8 cellular contexts compared by ENCODE assay signal in the genomic region with DNA sequence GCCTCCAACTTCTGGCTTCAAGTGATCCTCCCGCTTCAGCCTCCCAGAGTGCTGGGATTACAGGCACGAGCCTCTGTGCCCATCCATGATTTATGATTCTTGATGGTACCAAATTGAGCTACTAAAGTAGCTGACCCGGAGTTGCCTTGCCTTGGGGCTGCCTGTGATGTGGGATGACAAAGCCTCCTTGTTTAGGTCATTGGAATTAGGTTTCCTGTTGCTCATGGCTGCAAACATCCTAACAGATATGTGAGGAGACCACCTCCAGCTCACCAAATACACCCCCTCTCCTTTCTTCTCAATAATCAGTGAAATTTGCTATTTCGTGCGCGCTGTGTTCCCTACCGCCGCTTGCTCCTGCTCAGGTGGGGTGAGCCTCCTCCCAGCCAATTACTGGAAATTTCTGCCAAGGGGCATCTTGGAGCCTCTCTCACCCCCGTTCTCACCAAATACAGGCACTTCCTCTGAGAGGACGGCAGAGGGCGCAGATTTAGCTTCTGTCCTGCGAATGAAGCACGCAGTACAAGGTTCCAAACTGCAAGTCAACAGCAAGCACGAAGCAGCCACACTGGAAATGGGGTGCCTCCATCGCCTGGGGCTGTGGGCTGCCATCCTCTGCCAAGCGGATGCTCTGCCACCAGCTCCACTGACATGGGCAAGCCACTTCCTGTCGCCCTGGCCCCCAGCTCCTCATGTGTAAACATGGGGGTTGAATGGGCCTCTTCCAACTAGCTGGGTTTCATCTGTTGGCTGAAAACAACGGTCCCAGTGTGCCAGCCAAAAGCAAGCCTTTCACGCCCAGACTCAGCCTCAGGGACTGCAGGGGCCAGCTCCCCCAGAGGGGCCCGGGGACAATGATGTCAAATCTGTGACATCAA.
DNase-seq lines count a peak whose midpoint lies in the region; ATAC-seq and TF ChIP-seq lines count a peak whose summit lies in the region.

No MANE protein-coding gene starts in this region.

- no peak overlapping the region for H3K4me3 ChIP-seq in adrenal gland
- no peak overlapping the region for H3K4me3 ChIP-seq in heart right ventricle
- no peak overlapping the region for H3K4me3 ChIP-seq in aorta (ENCODE audit: low read length in 2 of 2)

- no peaks in the 10 kb centered on the region for H3K9me3 ChIP-seq in adrenal gland (replicated peaks in 1 of 3)
- H3K9me3 ChIP-seq in heart right ventricle, result no peaks in the 10 kb centered on the region
- H3K9me3 ChIP-seq in aorta (ENCODE audit: control insufficient read depth, low read length), result no peaks in the 10 kb centered on the region

- DNase-seq in NCI-H1436 (lab: John Stamatoyannopoulos, UW) (peak; percentile 58), NCI-H1436 treated with DMSO at 0.1 percent for 48 hours (lab: John Stamatoyannopoulos, UW) (no peak), M059J (ENCODE audit: low read depth) (peak; percentile 81), T-helper 1 cell (peak; percentile 45 to 93 (median 61)), adrenal gland (peak; percentile 48 to 77 (median 73)), heart right ventricle (peak; percentile 38 to 67), pulmonary artery endothelial cell (ENCODE audit: low read depth, low spot score) (peak; percentile 63), aorta (peak; percentile 64 to 78)

- TF ChIP-seq CTCF in adrenal gland (IDR thresholded peaks at IDR 0.05) (peak; percentile 62 to 89 (median 79)), heart right ventricle (IDR thresholded peaks at IDR 0.05) (peak; percentile 74 to 90 (median 83))

- H3K36me3 ChIP-seq in adrenal gland (replicated peaks in 1 of 2), result no peaks in the 10 kb centered on the region
- no peaks in the 10 kb centered on the region for H3K36me3 ChIP-seq in heart right ventricle
- H3K36me3 ChIP-seq in aorta (ENCODE audit: control insufficient read depth in 1 of 2, insufficient read depth in 2 of 2, low read length in 1 of 2), result no peaks in the 10 kb centered on the region

- 15 to 27% (median 18%) methylated on average over 12 to 20 of the region's 20 CpGs for WGBS in adrenal gland, 4 donors
- WGBS in heart right ventricle, 2 donors, result 26 to 27% methylated on average over 20 of the region's 20 CpGs
- 28 to 31% methylated on average over 20 of the region's 20 CpGs for WGBS in aorta, 2 donors

- no peak for TF ChIP-seq POLR2A in adrenal gland (IDR thresholded peaks at IDR 0.05)

- ATAC-seq in heart right ventricle (peak; percentile 34 to 75 (median 66)), aorta (ENCODE audit: low FRiP score) (peak; percentile 69)

- H3K27me3 ChIP-seq in adrenal gland, result no peaks in the 10 kb centered on the region
- no peaks in the 10 kb centered on the region for H3K27me3 ChIP-seq in heart right ventricle
- no peaks in the 10 kb centered on the region for H3K27me3 ChIP-seq in aorta (ENCODE audit: control insufficient read depth in 1 of 2, insufficient read depth in 2 of 2, low read length in 1 of 2)

- peaks cover 0 to 6% of the 10 kb centered on the region in 2 donors for H3K4me1 ChIP-seq in adrenal gland (replicated peaks in 1 of 2)
- H3K4me1 ChIP-seq in heart right ventricle, result peaks cover 9 to 33% (median 27%) of the 10 kb centered on the region in 9 donors
- peaks cover 0 to 4% of the 10 kb centered on the region in 2 donors for H3K4me1 ChIP-seq in aorta (ENCODE audit: control insufficient read depth in 1 of 2, insufficient read depth in 2 of 2, low read length in 2 of 2)

- intact Hi-C loops in adrenal gland (cut with DNase I), result loop anchor here (2.0 to 5.0 kb wide), 2 partner anchors 100 to 102 kb away; a partner anchor contains a TSS
- intact Hi-C loops in heart right ventricle (cut with DNase I), result loop anchor here in 7 of 10 donors (1.0 to 10.0 kb wide), 3 partner anchors 68 to 102 kb away; no protein-coding TSS in a partner anchor
- intact Hi-C loops in aorta (cut with DNase I), result loop anchor here (1.0 to 5.0 kb wide), 4 partner anchors 55 to 145 kb away; no protein-coding TSS in a partner anchor

- H3K27ac ChIP-seq in adrenal gland, result no peak overlapping the region
- peak overlapping the region in 5 of 10 donors; percentile 46 to 66 (median 62) for H3K27ac ChIP-seq in heart right ventricle
- no peak overlapping the region for H3K27ac ChIP-seq in aorta (ENCODE audit: low read depth in 1 of 2, low read length in 2 of 2)
